ENCODE assay signal across 8 cellular contexts in genomic region chrX:110317820-110318663, GRCh38. TPM values are rescaled to one million over a fixed set of nuclear protein-coding genes. Genes with fewer than 3 reads are reported as not detected.
DNase-seq lines count a peak whose midpoint lies in the region; ATAC-seq, FAIRE-seq and TF ChIP-seq lines count a peak whose summit lies in the region.

Gene AMMECR1 (minus strand): TSS chrX:110318085. CDS start chrX:110318071, 14 bp downstream.

- no peaks in the 10 kb centered on the region for H3K9me3 Mint-ChIP-seq in T-cell

- H3K27me3 ChIP-seq in adrenal gland (no peaks in the 10 kb centered on the region), left ventricle myocardium inferior (ENCODE audit: low read depth) (no peaks in the 10 kb centered on the region), prostate gland (replicated peaks; ENCODE audit: insufficient read depth) (no peaks in the 10 kb centered on the region)

- DNase-seq in GM12892 (ENCODE audit: insufficient read length) (peak; percentile 56), NCI-H1436 (lab: John Stamatoyannopoulos, UW) (peak; percentile 83), T-cell (peak; percentile 56 to 85 (median 76)), adrenal gland (peak; percentile 73 to 83 (median 76)), left ventricle myocardium inferior (peak; percentile 80), prostate gland (ENCODE audit: low spot score) (peak; percentile 68)

- 0 to 36% (median 10%) methylated on average over 10 to 70 of the region's 78 CpGs for WGBS in adrenal gland, 4 donors
- WGBS in prostate gland, result under 1% methylated on average over 14 of the region's 78 CpGs
- WGBS in urinary bladder, result under 1% methylated on average over 67 of the region's 78 CpGs

- H3K4me3 ChIP-seq in adrenal gland (peak within 1 kb of the TSS; percentile 40 to 68 (median 49)), left ventricle myocardium inferior (peak within 1 kb of the TSS; percentile 82), prostate gland (peak within 1 kb of the TSS; percentile 54 to 66), urinary bladder (ENCODE audit: low read depth, low read length) (peak within 1 kb of the TSS; percentile 72)

- FAIRE-seq in GM12892 (lab: Jason Lieb, UNC), result peak; percentile 92

- H3K36me3 ChIP-seq in adrenal gland (replicated peaks in 1 of 2) (no peaks in the 10 kb centered on the region), left ventricle myocardium inferior (no peaks in the 10 kb centered on the region), prostate gland (no peaks in the 10 kb centered on the region), urinary bladder (ENCODE audit: insufficient read depth) (no peaks in the 10 kb centered on the region)

- H3K27ac ChIP-seq in adrenal gland (peak within 1 kb of the TSS; percentile 30 to 91 (median 80)), left ventricle myocardium inferior (replicated peaks) (peak within 1 kb of the TSS; percentile 85), prostate gland (peak within 1 kb of the TSS; percentile 81 to 84), urinary bladder (ENCODE audit: low read depth) (peak within 1 kb of the TSS; percentile 92)

- H3K9me3 ChIP-seq in adrenal gland (replicated peaks in 1 of 3), result no peaks in the 10 kb centered on the region
- H3K9me3 ChIP-seq in left ventricle myocardium inferior (replicated peaks), result no peaks in the 10 kb centered on the region
- H3K9me3 ChIP-seq in prostate gland, result no peaks in the 10 kb centered on the region

- CTCF ChIA-PET in T-cell (lab: Charles Lee), result interaction anchor here in 1 of 2 donors (0.9 to 1.6 kb wide), 4 partner anchors 58 to 584 kb away, joined by 3 to 4 read pairs (median 3); no protein-coding TSS in a partner anchor

- H3K4me1 ChIP-seq in adrenal gland (replicated peaks in 1 of 2) (no peaks in the 10 kb centered on the region), left ventricle myocardium inferior (peaks cover 15% of the 10 kb centered on the region), prostate gland (replicated peaks) (no peaks in the 10 kb centered on the region), urinary bladder (ENCODE audit: insufficient read depth) (no peaks in the 10 kb centered on the region)

- TF ChIP-seq CTCF in adrenal gland (IDR thresholded peaks at IDR 0.05), result peak in 1 of 6 experiments; percentile 8
- TF ChIP-seq CTCF in left ventricle myocardium inferior (IDR thresholded peaks at IDR 0.05; ENCODE audit: borderline replicate concordance), result no peak
- no peak for TF ChIP-seq CTCF in prostate gland (IDR thresholded peaks at IDR 0.05)

- POLR2A ChIA-PET in T-cell (lab: Charles Lee), result interaction anchor here in 1 of 2 donors (1.1 kb wide), 2 partner anchors 49 to 88 kb away, joined by 3 read pairs; no protein-coding TSS in a partner anchor

- peak within 1 kb of the TSS; percentile 88 to 91 (median 89) for H3K4me3 Mint-ChIP-seq in T-cell

- H3K27me3 Mint-ChIP-seq in T-cell, result peaks cover 0 to 3% of the 10 kb centered on the region in 2 donors

- ATAC-seq in HG02798 (IDR thresholded peaks at IDR 0.05; ENCODE audit: poor library complexity, unreplicated experiment) (peak; percentile 87), T-cell (replicated peaks in 1 of 4) (peak; percentile 85 to 90 (median 87))

- H3K4me1 Mint-ChIP-seq in T-cell, result peaks cover 12 to 40% (median 27%) of the 10 kb centered on the region in 3 donors

- no peaks in the 10 kb centered on the region for H3K36me3 Mint-ChIP-seq in T-cell

- intact Hi-C loops in adrenal gland (cut with DNase I), result no loop called here
- intact Hi-C loops in left ventricle myocardium inferior (cut with micrococcal nuclease), result no loop called here
- intact Hi-C loops in prostate gland (cut with DNase I), result loop anchor here (10.0 kb wide), 2 partner anchors 143 to 583 kb away; partner anchors contain the start of gene ACSL4

- TF ChIP-seq POLR2A in GM12892 (IDR thresholded peaks at IDR 0.05; ENCODE audit: low read depth, low read length), result peak; percentile 86
- peak in 1 of 2 donors; percentile 77 for TF ChIP-seq POLR2A in adrenal gland (IDR thresholded peaks at IDR 0.05)
- peak; percentile 61 for TF ChIP-seq POLR2A in prostate gland (IDR thresholded peaks at IDR 0.05)

- H3K27ac Mint-ChIP-seq in T-cell, result peak within 1 kb of the TSS; percentile 95 to 97

RNA-seq across cellular contexts. Expression of gene AMMECR1, which starts in this region (rescaled TPM):
- 5.6 TPM for polyA plus RNA-seq in GM12892 (2012; ENCODE audit: missing spikeins)
- total RNA-seq in T-cell, result 10 to 100 TPM; 11.7 to 17.4 (median 12.6) TPM
- 1 to 10 TPM; 3.4 to 9.7 (median 7.8) TPM for total RNA-seq in adrenal gland
- 10 to 100 TPM in 1 of 3 donors, 1 to 10 TPM in 2; 2.6 to 11.9 (median 3.4) TPM for polyA plus RNA-seq in adrenal gland
- total RNA-seq in left ventricle myocardium inferior, result 0.91 TPM
- 1 to 10 TPM; 3.7 to 4.8 TPM for total RNA-seq in prostate gland
- total RNA-seq in urinary bladder, result 14.1 TPM
- 3.6 TPM for polyA plus RNA-seq in urinary bladder

Comparison
In these comparisons a context has a peak if more than half of its experiments do, and no peak if none do; other contexts are left out.
1. Peak in every context shown above with its lines: DNase-seq, ATAC-seq, H3K4me3 ChIP-seq and H3K27ac ChIP-seq.
2. Peak in DNase-seq, H3K4me3 ChIP-seq and H3K27ac ChIP-seq in left ventricle myocardium inferior; RNA of the gene not detected or under 1 TPM.